In the genomic region with DNA sequence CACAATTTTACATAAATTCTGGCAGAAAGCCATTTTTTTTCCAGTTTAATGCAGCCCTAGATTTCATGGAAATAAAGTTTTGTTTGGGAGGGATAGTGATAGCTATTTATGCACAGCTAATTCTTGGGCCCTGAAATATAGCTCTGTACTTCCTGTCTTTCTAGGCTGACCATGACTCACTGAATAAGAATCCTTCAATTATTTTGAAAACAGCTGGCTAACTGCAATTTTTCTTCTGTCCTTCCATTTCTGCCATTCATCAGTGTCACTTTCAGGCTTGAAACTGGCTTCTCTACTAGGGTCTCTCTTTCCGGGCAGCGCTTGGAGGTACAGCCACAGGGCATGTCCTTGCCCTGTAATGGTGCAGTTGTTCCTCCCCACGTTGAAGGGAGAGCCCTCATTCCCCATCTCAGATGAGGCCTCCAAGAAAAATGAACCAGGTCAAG, we compare ENCODE assay signal across 13 cellular contexts.
DNase-seq lines count a peak whose midpoint lies in the region; ATAC-seq, FAIRE-seq and TF ChIP-seq lines count a peak whose summit lies in the region.
"Had no signal": no experiment of that assay in that cellular context is flagged by ENCODE, and none has a peak within 500 bp of the region (broad histone marks: within the 10 kb centered on the region; RNA-seq: fewer than 3 reads in every experiment).

No MANE protein-coding gene starts in this region.

- FAIRE-seq in bronchial epithelial cell (lab: Jason Lieb, UNC) = no peak

- no peak for DNase-seq in heart right ventricle
- no peak for DNase-seq in Right ventricle myocardium inferior (ENCODE audit: missing footprints)
- peak; percentile 62 for DNase-seq in bronchial epithelial cell (ENCODE audit: low read depth)
- DNase-seq in left lung = no peak
- no peak for DNase-seq in iPS-NIHi7 (ENCODE audit: extremely low spot score)
- DNase-seq: activated T-cell treated with anti-CD3 and anti-CD28 coated beads, Interleukin-2, amount 50 U/mL, for 4 hours; BE2C; occipital lobe had no signal

- H3K27me3 ChIP-seq in heart right ventricle (no peaks in the 10 kb centered on the region), bronchial epithelial cell (ENCODE audit: control insufficient read depth, insufficient read depth, low read length) (no peaks in the 10 kb centered on the region), left lung (no peaks in the 10 kb centered on the region)
- H3K27me3 ChIP-seq: BE2C had no signal

- H3K9me3 ChIP-seq in heart right ventricle (peaks cover 0 to 22% (median 8%) of the 10 kb centered on the region in 11 donors), left lung (peaks cover 0 to 11% of the 10 kb centered on the region in 2 donors)
- H3K9me3 ChIP-seq: BE2C had no signal

- intact Hi-C loops in heart right ventricle (cut with DNase I) (no loop called here), Right ventricle myocardium inferior (cut with DNase I) (no loop called here), left lung (cut with DNase I) (no loop called here)

- H3K36me3 ChIP-seq in heart right ventricle (no peaks in the 10 kb centered on the region), bronchial epithelial cell (ENCODE audit: control insufficient read depth, insufficient read depth, low read length) (no peaks in the 10 kb centered on the region), left lung (no peaks in the 10 kb centered on the region)
- H3K36me3 ChIP-seq: BE2C had no signal

- WGBS in heart right ventricle, 2 donors = 41 to 61% methylated on average over 3 of the region's 3 CpGs

- peak overlapping the region in 6 of 10 donors; percentile 21 to 78 (median 32) for H3K27ac ChIP-seq in heart right ventricle
- H3K27ac ChIP-seq in left lung = no peak overlapping the region
- H3K27ac ChIP-seq: SK-N-MC had no signal

- H3K4me1 ChIP-seq in heart right ventricle (peaks cover 4 to 50% (median 26%) of the 10 kb centered on the region in 9 donors), left lung (peaks cover 0 to 5% of the 10 kb centered on the region in 2 donors)
- H3K4me1 ChIP-seq: BE2C had no signal

- H3K4me3 ChIP-seq in heart right ventricle (no peak overlapping the region), bronchial epithelial cell (ENCODE audit: low read depth, low read length) (no peak overlapping the region), left lung (no peak overlapping the region)
- H3K4me3 ChIP-seq: SK-N-MC had no signal

- peak in 6 of 8 donors; percentile 64 to 74 (median 72) for ATAC-seq in heart right ventricle
- no peak for ATAC-seq in Right ventricle myocardium inferior
- ATAC-seq in left lung = peak; percentile 76
- ATAC-seq in HG02870 (IDR thresholded peaks at IDR 0.05; ENCODE audit: unreplicated experiment) = no peak
- no peak for ATAC-seq in HG02588 (IDR thresholded peaks at IDR 0.05; ENCODE audit: unreplicated experiment)
- no peak for ATAC-seq in HG03457 (IDR thresholded peaks at IDR 0.05; ENCODE audit: unreplicated experiment)
- ATAC-seq: activated T-cell treated with anti-CD3 and anti-CD28 coated beads, Interleukin-2, amount 50 U/mL, for 4 hours; stimulated activated effector memory CD8-positive, alpha-beta T cell treated with anti-CD3 and anti-CD28 coated beads, Interleukin-12 subunit alpha, Interleukin-12 subunit beta, amount 100 ng/mL, for 72 hours had no signal

- TF ChIP-seq CTCF in heart right ventricle (IDR thresholded peaks at IDR 0.05) = no peak
- no peak for TF ChIP-seq CTCF in bronchial epithelial cell (IDR thresholded peaks at IDR 0.05; ENCODE audit: insufficient read depth, low read length, severe bottlenecking)
- TF ChIP-seq CTCF in left lung (IDR thresholded peaks at IDR 0.05) = no peak

Comparison
In these comparisons a context has a peak if more than half of its experiments do, and no peak if none do; other contexts are left out.
1. ATAC-seq: peak in heart right ventricle (6 of 8) and left lung (single experiment); none in Right ventricle myocardium inferior (single experiment), HG02870 (single experiment), HG02588 (single experiment) and HG03457 (single experiment).
2. H3K27ac ChIP-seq: peak in heart right ventricle (6 of 10); none in left lung (0 of 2).